Comparison of ENCODE assay signal across 19 cellular contexts in the genomic region with DNA sequence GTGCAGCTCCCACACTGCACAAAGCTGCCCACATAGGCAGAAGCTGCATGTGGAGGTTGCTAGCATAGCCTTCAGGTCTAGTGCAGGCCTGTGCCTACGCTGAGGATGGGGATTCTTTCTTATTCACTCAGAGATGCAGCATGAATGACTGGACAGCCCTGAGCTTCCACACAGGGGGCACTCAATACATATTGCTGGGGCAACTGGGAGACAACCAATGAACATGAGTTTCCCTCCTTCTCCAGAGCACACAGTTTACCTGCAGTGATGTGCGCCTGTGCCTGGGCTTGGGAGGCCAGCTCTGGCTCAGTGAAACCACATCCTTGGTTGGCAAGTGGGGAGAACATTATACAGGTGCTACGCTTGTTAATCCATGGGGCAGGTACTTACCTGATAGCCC.
A peak's percentile ranks its signal among the peaks of the same experiment; 100 is the strongest.
DNase-seq lines count a peak whose midpoint lies in the region; ATAC-seq and TF ChIP-seq lines count a peak whose summit lies in the region.
"Had no signal": no experiment of that assay in that cellular context is flagged by ENCODE, and none has a peak within 500 bp of the region (broad histone marks: within the 10 kb centered on the region; RNA-seq: fewer than 3 reads in every experiment).

No MANE protein-coding gene starts in this region.

- peaks cover 22% of the 10 kb centered on the region for H3K4me1 ChIP-seq in neural progenitor cell
- H3K4me1 ChIP-seq: A549; BLaER1 treated with 17β-estradiol and CSF1 and Interleukin-3, amounts not matched to agents 10 nM and 100 nM; Caco-2 had no signal

- H3K9me3 Mint-ChIP-seq in stimulated activated naive CD8-positive, alpha-beta T cell treated with anti-CD3 and anti-CD28 coated beads, Interleukin-15, amount 100 ng/mL, for 72 hours = peaks cover 0 to 6% of the 10 kb centered on the region in 2 donors
- H3K9me3 Mint-ChIP-seq in neural progenitor cell (peaks cover 33% of the 10 kb centered on the region), osteocyte (ENCODE audit: unreplicated experiment) (no peaks in the 10 kb centered on the region)
- H3K9me3 Mint-ChIP-seq: CD8-positive, alpha-beta T cell had no signal

- peaks cover 7% of the 10 kb centered on the region for H3K36me3 Mint-ChIP-seq in neural progenitor cell
- no peaks in the 10 kb centered on the region for H3K36me3 Mint-ChIP-seq in osteocyte (ENCODE audit: unreplicated experiment)
- H3K36me3 Mint-ChIP-seq: CD8-positive, alpha-beta T cell had no signal

- no peaks in the 10 kb centered on the region for H3K36me3 ChIP-seq in neural progenitor cell
- H3K36me3 ChIP-seq: BLaER1 treated with 17β-estradiol and CSF1 and Interleukin-3, amounts not matched to agents 10 nM and 100 nM had no signal

- peaks cover 5% of the 10 kb centered on the region for H3K27me3 ChIP-seq in neural progenitor cell
- H3K27me3 ChIP-seq: BLaER1 treated with 17β-estradiol and CSF1 and Interleukin-3, amounts not matched to agents 10 nM and 100 nM had no signal

- DNase-seq in stimulated activated naive CD8-positive, alpha-beta T cell treated with anti-CD3 and anti-CD28 coated beads, Interleukin-15, amount 100 ng/mL, for 72 hours = no peak
- no peak for DNase-seq in stimulated activated naive CD8-positive, alpha-beta T cell treated with anti-CD3 and anti-CD28 coated beads, Interleukin-15, Interleukin-2, amounts not matched to agents 100 U/mL and 50 U/mL, for 24 hours
- DNase-seq in neural progenitor cell (ENCODE audit: low spot score) (peak; percentile 14), osteocyte (ENCODE audit: extremely low spot score, unreplicated experiment) (peak; percentile 56), GF-D8 (lab: John Stamatoyannopoulos, UW) (no peak)
- DNase-seq: AML-193; Caco-2; Calu3; CD4-positive, alpha-beta T cell; CD8-positive, alpha-beta T cell; DMS79 treated with DMSO at 0.1 percent for 48 hours had no signal

- ATAC-seq in stimulated activated naive CD8-positive, alpha-beta T cell treated with anti-CD3 and anti-CD28 coated beads, Interleukin-15, amount 100 ng/mL, for 72 hours = peak; percentile 43
- no peak for ATAC-seq in stimulated activated naive CD8-positive, alpha-beta T cell treated with anti-CD3 and anti-CD28 coated beads, Interleukin-15, Interleukin-2, amounts not matched to agents 100 U/mL and 50 U/mL, for 24 hours
- ATAC-seq in GM19035 (IDR thresholded peaks at IDR 0.05; ENCODE audit: unreplicated experiment) = no peak
- no peak for ATAC-seq in GM18511 (IDR thresholded peaks at IDR 0.05; ENCODE audit: unreplicated experiment)
- ATAC-seq: A549; CD8-positive, alpha-beta T cell; GM12878 had no signal

- no peak overlapping the region for H3K9ac ChIP-seq in neural progenitor cell
- H3K9ac ChIP-seq: BLaER1 treated with 17β-estradiol and CSF1 and Interleukin-3, amounts not matched to agents 10 nM and 100 nM had no signal

- TF ChIP-seq CTCF in neural progenitor cell (IDR thresholded peaks at IDR 0.05) = no peak
- no peak for TF ChIP-seq CTCF in osteocyte (IDR thresholded peaks at IDR 0.05)

- no peak overlapping the region for H3K27ac ChIP-seq in neural progenitor cell
- H3K27ac ChIP-seq: 22Rv1; A549; BLaER1 treated with 17β-estradiol and CSF1 and Interleukin-3, amounts not matched to agents 10 nM and 100 nM; C4-2B had no signal

- H3K4me2 ChIP-seq in neural progenitor cell = peak overlapping the region; percentile 77
- H3K4me2 ChIP-seq: A549; BLaER1 treated with 17β-estradiol and CSF1 and Interleukin-3, amounts not matched to agents 10 nM and 100 nM had no signal

- H3F3A ChIP-seq in neural progenitor cell (ENCODE audit: low read depth) = peaks cover 24% of the 10 kb centered on the region

- H3K4me1 Mint-ChIP-seq in stimulated activated naive CD8-positive, alpha-beta T cell treated with anti-CD3 and anti-CD28 coated beads, Interleukin-15, amount 100 ng/mL, for 72 hours = no peaks in the 10 kb centered on the region
- peaks cover 29% of the 10 kb centered on the region for H3K4me1 Mint-ChIP-seq in neural progenitor cell
- no peaks in the 10 kb centered on the region for H3K4me1 Mint-ChIP-seq in osteocyte (ENCODE audit: unreplicated experiment)
- H3K4me1 Mint-ChIP-seq: B cell had no signal

- no peak overlapping the region for H3K27ac Mint-ChIP-seq in stimulated activated naive CD8-positive, alpha-beta T cell treated with anti-CD3 and anti-CD28 coated beads, Interleukin-15, amount 100 ng/mL, for 72 hours
- H3K27ac Mint-ChIP-seq in neural progenitor cell (no peak overlapping the region), osteocyte (ENCODE audit: unreplicated experiment) (no peak overlapping the region)
- H3K27ac Mint-ChIP-seq: B cell; CD4-positive, alpha-beta T cell; CD8-positive, alpha-beta T cell had no signal

- no peak overlapping the region for H2AFZ ChIP-seq in neural progenitor cell (replicated peaks)

- no peak overlapping the region for H3K4me3 Mint-ChIP-seq in stimulated activated naive CD8-positive, alpha-beta T cell treated with anti-CD3 and anti-CD28 coated beads, Interleukin-15, amount 100 ng/mL, for 72 hours
- no peak overlapping the region for H3K4me3 Mint-ChIP-seq in neural progenitor cell
- H3K4me3 Mint-ChIP-seq in osteocyte (ENCODE audit: unreplicated experiment) = no peak overlapping the region
- H3K4me3 Mint-ChIP-seq: B cell; CD4-positive, alpha-beta T cell; CD8-positive, alpha-beta T cell had no signal

- peaks cover 8% of the 10 kb centered on the region for H4K20me1 ChIP-seq in neural progenitor cell (ENCODE audit: low read depth)
- H4K20me1 ChIP-seq: BLaER1 treated with 17β-estradiol and CSF1 and Interleukin-3, amounts not matched to agents 10 nM and 100 nM had no signal

- no peak overlapping the region for H3K4me3 ChIP-seq in neural progenitor cell
- H3K4me3 ChIP-seq: A549; BLaER1 treated with 17β-estradiol and CSF1 and Interleukin-3, amounts not matched to agents 10 nM and 100 nM; GM12878 had no signal

- no peaks in the 10 kb centered on the region for H3K9me3 ChIP-seq in neural progenitor cell (ENCODE audit: low read depth)
- H3K9me3 ChIP-seq: A549 had no signal

- no peaks in the 10 kb centered on the region for H3K27me3 Mint-ChIP-seq in stimulated activated naive CD8-positive, alpha-beta T cell treated with anti-CD3 and anti-CD28 coated beads, Interleukin-15, amount 100 ng/mL, for 72 hours
- H3K27me3 Mint-ChIP-seq in neural progenitor cell (ENCODE audit: insufficient read depth, low read depth) = peaks cover 48% of the 10 kb centered on the region
- H3K27me3 Mint-ChIP-seq in osteocyte (ENCODE audit: unreplicated experiment) = peaks cover 5% of the 10 kb centered on the region
- H3K27me3 Mint-ChIP-seq: B cell; CD4-positive, alpha-beta T cell had no signal

- H3K79me2 ChIP-seq in neural progenitor cell (ENCODE audit: low read depth) = no peaks in the 10 kb centered on the region

Comparison
In these comparisons a context has a peak if more than half of its experiments do, and no peak if none do; other contexts are left out.
1. DNase-seq: peak in neural progenitor cell (single experiment) and osteocyte (single experiment); none in stimulated activated naive CD8-positive, alpha-beta T cell treated with anti-CD3 and anti-CD28 coated beads, Interleukin-15, amount 100 ng/mL, for 72 hours (0 of 2), stimulated activated naive CD8-positive, alpha-beta T cell treated with anti-CD3 and anti-CD28 coated beads, Interleukin-15, Interleukin-2, amounts not matched to agents 100 U/mL and 50 U/mL, for 24 hours (single experiment) and GF-D8 (single experiment).